ENCODE assay signal across 36 cellular contexts in the genomic region with DNA sequence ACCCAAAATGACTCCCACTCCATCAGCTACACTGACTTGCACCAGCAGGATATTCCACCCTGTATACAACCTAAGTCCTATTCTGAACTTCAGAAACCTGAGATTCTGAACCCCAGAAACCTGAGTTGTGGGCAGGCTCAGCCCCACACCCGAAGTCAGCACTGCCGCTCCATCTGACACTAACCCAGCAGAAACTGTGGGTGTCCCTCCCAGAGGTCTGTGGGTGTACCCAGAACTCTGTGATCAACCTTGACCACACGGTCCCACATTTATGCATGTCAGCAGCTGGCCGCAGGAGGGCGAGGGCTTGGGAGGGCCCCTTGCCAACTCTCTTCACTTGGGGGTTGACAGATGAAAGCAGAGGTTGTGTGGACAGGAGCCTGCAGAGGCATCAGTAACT. TPM values are rescaled to one million over a fixed set of nuclear protein-coding genes. Genes with fewer than 3 reads are reported as not detected.
"Had no signal": no experiment of that assay in that cellular context is flagged by ENCODE, and none has a peak within 500 bp of the region (broad histone marks: within the 10 kb centered on the region; RNA-seq: fewer than 3 reads in every experiment).

No MANE protein-coding gene starts in this region.

- H3K27me3 Mint-ChIP-seq: activated naive CD8-positive, alpha-beta T cell treated with anti-CD3 and anti-CD28 coated beads, Interleukin-2, amount 10 ng/mL, durations not matched to agents 7 days and 5 days; activated T-cell treated with anti-CD3 and anti-CD28 coated beads, Interleukin-2, amount 50 U/mL, for 24 hours had no signal

- H3K9me3 Mint-ChIP-seq: activated CD4-positive, alpha-beta memory T cell treated with anti-CD3 and anti-CD28 coated beads, Interleukin-2, amount 10 ng/mL, durations not matched to agents 7 days and 5 days; activated naive CD4-positive, alpha-beta T cell treated with anti-CD3 and anti-CD28 coated beads, Interleukin-2, amount 50 U/mL, for 24 hours; activated naive CD8-positive, alpha-beta T cell treated with anti-CD3 and anti-CD28 coated beads, Interleukin-2, amount 10 ng/mL, durations not matched to agents 7 days and 5 days; activated T-cell treated with anti-CD3 and anti-CD28 coated beads, Interleukin-2, amount 50 U/mL, for 24 hours; activated T-helper 2 cell treated with anti-CD3 and anti-CD28 coated beads, Interferon-gamma antibody, Interleukin-2, Interleukin-4, amounts not matched to agents 10 μg/mL and 5 μg/mL and 100 μg/mL, durations not matched to agents 14 hours and 24 hours and 36 hours had no signal

- H3K9me3 ChIP-seq: body of pancreas, breast epithelium, SJCRH30 had no signal

- ATAC-seq: body of pancreas, K562, PC-3, Right ventricle myocardium inferior had no signal

- H3K36me3 ChIP-seq: breast epithelium, WERI-Rb-1 had no signal

- H3K4me3 Mint-ChIP-seq: activated CD4-positive, alpha-beta memory T cell treated with anti-CD3 and anti-CD28 coated beads, Interleukin-2, amount 10 ng/mL, durations not matched to agents 7 days and 5 days; activated naive CD4-positive, alpha-beta T cell treated with anti-CD3 and anti-CD28 coated beads, Interleukin-2, amount 50 U/mL, for 24 hours; activated naive CD8-positive, alpha-beta T cell treated with anti-CD3 and anti-CD28 coated beads, Interleukin-2, amount 10 ng/mL, durations not matched to agents 7 days and 5 days; activated T-cell treated with anti-CD3 and anti-CD28 coated beads, Interleukin-2, amount 50 U/mL, for 24 hours had no signal

- H3K4me1 Mint-ChIP-seq: activated CD4-positive, alpha-beta memory T cell treated with anti-CD3 and anti-CD28 coated beads, Interleukin-2, amount 10 ng/mL, durations not matched to agents 7 days and 5 days; activated naive CD4-positive, alpha-beta T cell treated with anti-CD3 and anti-CD28 coated beads, Interleukin-2, amount 50 U/mL, for 24 hours; activated naive CD8-positive, alpha-beta T cell treated with anti-CD3 and anti-CD28 coated beads, Interleukin-2, amount 10 ng/mL, durations not matched to agents 7 days and 5 days had no signal

- H3K4me1 ChIP-seq: body of pancreas, breast epithelium had no signal

- H3K27me3 ChIP-seq: body of pancreas, SJCRH30 had no signal

- H3K4me3 ChIP-seq: body of pancreas, K562, SJCRH30, SK-N-MC had no signal

- DNase-seq: activated CD4-positive, alpha-beta memory T cell treated with anti-CD3 and anti-CD28 coated beads, Interleukin-2, amount 10 ng/mL, durations not matched to agents 7 days and 5 days; activated CD4-positive, alpha-beta T cell treated with anti-CD3 and anti-CD28 coated beads for 1 hour; activated CD4-positive, alpha-beta T cell treated with anti-CD3 and anti-CD28 coated beads for 48 hours; activated CD4-positive, CD25-positive, alpha-beta regulatory T cell; activated gamma-delta T cell; activated naive CD4-positive, alpha-beta T cell treated with Interleukin-2 at 50 U/mL for 16 hours; activated naive CD8-positive, alpha-beta T cell treated with anti-CD3 and anti-CD28 coated beads, Interleukin-2, amount 10 ng/mL, durations not matched to agents 7 days and 5 days; activated T-cell treated with anti-CD3 and anti-CD28 coated beads, Interleukin-2, amount 50 U/mL, for 24 hours; body of pancreas; caudate nucleus; NCI-H1105; NCI-H1417 treated with DMSO at 0.1 percent for 48 hours; NCI-H187 treated with DMSO at 0.1 percent for 48 hours; NCI-H2081; NCI-H2171 treated with DMSO at 0.1 percent for 48 hours; NCI-H2227 treated with DMSO at 0.1 percent for 48 hours; NCI-H446; NCI-H510A treated with DMSO at 0.1 percent for 48 hours; NCI-H526 treated with DMSO at 0.1 percent for 48 hours; NCI-H774; PC-3; T1000; WERI-Rb-1 had no signal

- H3K36me3 Mint-ChIP-seq: activated naive CD4-positive, alpha-beta T cell treated with anti-CD3 and anti-CD28 coated beads, Interleukin-2, amount 50 U/mL, for 24 hours; activated naive CD8-positive, alpha-beta T cell treated with anti-CD3 and anti-CD28 coated beads, Interleukin-2, amount 10 ng/mL, durations not matched to agents 7 days and 5 days had no signal

- H3K27ac Mint-ChIP-seq: activated CD4-positive, alpha-beta memory T cell treated with anti-CD3 and anti-CD28 coated beads, Interleukin-2, amount 10 ng/mL, durations not matched to agents 7 days and 5 days; activated naive CD4-positive, alpha-beta T cell treated with anti-CD3 and anti-CD28 coated beads, Interleukin-2, amount 50 U/mL, for 24 hours; activated naive CD8-positive, alpha-beta T cell treated with anti-CD3 and anti-CD28 coated beads, Interleukin-2, amount 10 ng/mL, durations not matched to agents 7 days and 5 days; activated T-cell treated with anti-CD3 and anti-CD28 coated beads, Interleukin-2, amount 50 U/mL, for 24 hours; activated T-helper 2 cell treated with anti-CD3 and anti-CD28 coated beads, Interferon-gamma antibody, Interleukin-2, Interleukin-4, amounts not matched to agents 10 μg/mL and 5 μg/mL and 100 μg/mL, durations not matched to agents 14 hours and 24 hours and 36 hours had no signal

- H3K27ac ChIP-seq: body of pancreas, breast epithelium, RWPE1, SJCRH30, SK-N-MC, WERI-Rb-1 had no signal

RNA-seq across cellular contexts. Expression of a gene that starts 26.5 kb away (rescaled TPM):
- total RNA-seq: activated CD4-positive, alpha-beta memory T cell treated with anti-CD3 and anti-CD28 coated beads, Interleukin-2, amount 10 ng/mL, durations not matched to agents 7 days and 5 days; activated CD8-positive, alpha-beta memory T cell treated with anti-CD3 and anti-CD28 coated beads for 36 hours; activated naive CD8-positive, alpha-beta T cell treated with anti-CD3 and anti-CD28 coated beads, Interleukin-2, amount 10 ng/mL, durations not matched to agents 7 days and 5 days; activated T-helper 2 cell treated with anti-CD3 and anti-CD28 coated beads, Interferon-gamma antibody, Interleukin-2, Interleukin-4, amounts not matched to agents 10 μg/mL and 5 μg/mL and 100 μg/mL, durations not matched to agents 14 hours and 24 hours and 36 hours; astrocyte; body of pancreas; breast epithelium; K562; MCF 10A; PC-3; T-helper 1 cell treated with Interleukin-12 subunit alpha and Interleukin-12 subunit beta and Interleukin-4 antibody, amounts not matched to agents 30 ng/mL and 1 ng/mL, for 36 hours; T-helper 2 cell treated with Interferon-gamma antibody and Interleukin-4, amounts not matched to agents 100 ng/mL and 5 ng/mL, for 36 hours had no signal
- polyA plus RNA-seq: K562 had no signal
